In the genomic region with DNA sequence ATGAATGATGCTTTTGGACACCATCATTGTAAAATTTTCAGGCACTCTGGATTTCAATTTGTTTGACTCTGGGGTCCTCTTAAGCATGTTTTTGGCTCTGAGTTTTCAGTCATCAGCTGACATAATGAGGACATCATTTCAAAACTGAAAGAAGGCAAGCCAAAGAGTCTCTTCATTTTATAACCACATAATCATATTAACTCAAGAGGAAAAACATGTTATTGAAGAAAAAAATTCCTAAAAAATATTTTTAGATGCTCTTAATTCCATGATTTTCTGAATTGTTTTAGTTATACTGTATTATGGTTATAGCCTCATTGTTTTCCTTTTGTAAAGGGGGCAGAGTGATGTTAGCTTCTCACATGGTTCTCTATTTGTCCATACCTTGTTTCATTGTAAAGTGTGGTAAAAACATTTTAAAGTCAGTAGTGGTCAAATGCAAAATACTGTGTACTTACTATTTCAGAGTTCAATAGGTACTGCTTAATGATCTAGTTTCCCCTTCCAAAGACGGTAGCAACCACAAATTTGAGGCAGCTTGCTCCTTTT, we compare ENCODE assay signal across 20 cellular contexts.
DNase-seq lines count a peak whose midpoint lies in the region; ATAC-seq, FAIRE-seq and TF ChIP-seq lines count a peak whose summit lies in the region.
"Had no signal": no experiment of that assay in that cellular context is flagged by ENCODE, and none has a peak within 500 bp of the region (broad histone marks: within the 10 kb centered on the region; RNA-seq: fewer than 3 reads in every experiment).

No MANE protein-coding gene starts in this region.

- H3K36me3 ChIP-seq in left lung: no peaks in the 10 kb centered on the region
- H3K36me3 ChIP-seq: brain microvascular endothelial cell, heart right ventricle, SJSA1 had no signal

- H3K9me3 ChIP-seq in left lung: no peaks in the 10 kb centered on the region
- H3K9me3 ChIP-seq: SJSA1 had no signal

- H3K4me1 ChIP-seq in left lung: no peaks in the 10 kb centered on the region
- H3K4me1 ChIP-seq: heart right ventricle, SJSA1 had no signal

- no peak for TF ChIP-seq POLR2A in lower leg skin (IDR thresholded peaks at IDR 0.05)

- no peak for DNase-seq in GM18507 (ENCODE audit: extremely low spot score, insufficient read length, low read depth)
- no peak for DNase-seq in left lung
- DNase-seq in lower leg skin (ENCODE audit: low spot score in 2 of 2): no peak
- no peak for DNase-seq in H4 (ENCODE audit: low spot score)
- DNase-seq in activated gamma-delta T cell treated with Interleukin-2 at 50 U/mL for 16 hours: no peak
- DNase-seq: activated CD4-positive, alpha-beta T cell treated with anti-CD3 and anti-CD28 coated beads for 1 hour; brain microvascular endothelial cell; dermis blood vessel endothelial cell; EL; GOT3; heart right ventricle; kidney; NCI-H345; nucleus accumbens; stimulated activated CD4-positive, alpha-beta T cell treated with anti-CD3 and anti-CD28 coated beads, Interleukin-4, amount 100 ng/mL, for 4 hours; T-helper 9 cell had no signal

- intact Hi-C loops in left lung (cut with DNase I) (no loop called here), lower leg skin (cut with DNase I; ENCODE audit: low total_unique reads) (no loop called here)

- peak; percentile 47 for FAIRE-seq in GM18507 (lab: Jason Lieb, UNC)
- FAIRE-seq: kidney had no signal

- H3K4me3 ChIP-seq in left lung: no peak overlapping the region
- no peak overlapping the region for H3K4me3 ChIP-seq in lower leg skin (ENCODE audit: low read depth, poor library complexity, severe bottlenecking)
- H3K4me3 ChIP-seq: heart right ventricle, SJSA1 had no signal

- TF ChIP-seq CTCF in left lung (IDR thresholded peaks at IDR 0.05) (no peak), lower leg skin (IDR thresholded peaks at IDR 0.05) (no peak)

- 58 to 64% methylated on average over 1 of the region's 1 CpG for WGBS in lower leg skin, 2 donors

- ATAC-seq in GM19468 (IDR thresholded peaks at IDR 0.05; ENCODE audit: extremely low read depth, unreplicated experiment) (peak; percentile 44), HG02678 (IDR thresholded peaks at IDR 0.05; ENCODE audit: unreplicated experiment) (peak; percentile 64), HG03342 (IDR thresholded peaks at IDR 0.05; ENCODE audit: unreplicated experiment) (peak; percentile 50), left lung (no peak)
- ATAC-seq: heart right ventricle had no signal

- H3K27ac ChIP-seq in left lung: no peak overlapping the region
- H3K27ac ChIP-seq: brain microvascular endothelial cell, heart right ventricle, SJSA1 had no signal

- H3K27me3 ChIP-seq in left lung: no peaks in the 10 kb centered on the region
- H3K27me3 ChIP-seq: brain microvascular endothelial cell, heart right ventricle, SJSA1 had no signal
